22 cellular contexts compared by ENCODE assay signal in the genomic region with DNA sequence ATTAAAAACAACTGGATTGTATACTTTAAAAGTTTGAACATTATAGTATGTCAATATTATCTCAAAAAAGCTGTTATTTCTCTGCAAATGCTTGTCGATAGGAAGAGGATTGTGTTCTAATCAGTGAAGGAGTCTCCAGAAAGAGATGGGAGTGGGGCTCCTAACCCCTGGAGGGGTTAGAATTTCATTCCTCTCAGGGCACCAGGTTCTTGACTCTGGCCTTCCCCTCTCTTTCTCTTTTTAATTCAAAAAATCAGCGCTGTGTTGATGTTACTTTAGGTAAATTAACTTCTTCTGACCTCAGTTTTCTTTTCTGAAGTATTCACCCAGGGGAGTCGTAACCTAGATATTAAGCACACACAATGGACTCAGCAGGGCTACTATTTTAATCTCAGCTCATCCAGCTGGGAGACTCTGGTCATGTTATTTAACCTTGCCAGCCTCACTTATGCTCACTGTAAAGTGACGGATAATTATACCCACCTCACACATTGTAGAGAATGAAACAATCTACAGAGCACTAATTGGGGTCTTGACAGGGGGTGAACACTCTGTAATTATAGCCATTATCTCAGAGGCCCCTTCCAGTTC. TPM values are rescaled to one million over a fixed set of nuclear protein-coding genes. Genes with fewer than 3 reads are reported as not detected.
A peak's percentile ranks its signal among the peaks of the same experiment; 100 is the strongest.
DNase-seq lines count a peak whose midpoint lies in the region; ATAC-seq, FAIRE-seq and TF ChIP-seq lines count a peak whose summit lies in the region.
"Had no signal": no experiment of that assay in that cellular context is flagged by ENCODE, and none has a peak within 500 bp of the region (broad histone marks: within the 10 kb centered on the region; RNA-seq: fewer than 3 reads in every experiment).

No MANE protein-coding gene starts in this region.

- no peak for TF ChIP-seq CTCF in activated CD8-positive, alpha-beta T cell treated with anti-CD3 and anti-CD28 coated beads for 36 hours (IDR thresholded peaks at IDR 0.05)

- ATAC-seq in activated CD8-positive, alpha-beta T cell treated with anti-CD3 and anti-CD28 coated beads for 36 hours: no peak
- ATAC-seq: GM12878, PC-3, T-helper 17 cell had no signal

- peaks cover 30% of the 10 kb centered on the region for H3K27me3 Mint-ChIP-seq in activated CD8-positive, alpha-beta T cell treated with anti-CD3 and anti-CD28 coated beads for 36 hours

- intact Hi-C loops in activated CD8-positive, alpha-beta T cell treated with anti-CD3 and anti-CD28 coated beads for 36 hours (cut with micrococcal nuclease): no loop called here

- H3K27ac Mint-ChIP-seq in activated CD8-positive, alpha-beta T cell treated with anti-CD3 and anti-CD28 coated beads for 36 hours: no peak overlapping the region
- H3K27ac Mint-ChIP-seq: HFFc6, T-helper 17 cell had no signal

- H3K4me1 Mint-ChIP-seq in activated CD8-positive, alpha-beta T cell treated with anti-CD3 and anti-CD28 coated beads for 36 hours (ENCODE audit: low read depth): no peaks in the 10 kb centered on the region
- H3K4me1 Mint-ChIP-seq: T-helper 17 cell had no signal

- H3K9me3 Mint-ChIP-seq in activated CD8-positive, alpha-beta T cell treated with anti-CD3 and anti-CD28 coated beads for 36 hours: peaks cover 15% of the 10 kb centered on the region
- H3K9me3 Mint-ChIP-seq: HFFc6 had no signal

- CTCF ChIA-PET in activated CD8-positive, alpha-beta T cell treated with anti-CD3 and anti-CD28 coated beads for 36 hours (lab: Charles Lee): interaction anchor here (2.2 kb wide), 1 partner anchor 9 kb away, joined by 7 read pairs; no protein-coding TSS in a partner anchor

- FAIRE-seq in HTR-8/SVneo (lab: Jason Lieb, UNC): no peak
- FAIRE-seq: A204.1, GM12878 had no signal

- POLR2A ChIA-PET in activated CD8-positive, alpha-beta T cell treated with anti-CD3 and anti-CD28 coated beads for 36 hours (lab: Charles Lee): no interaction called here

- DNase-seq in NCI-H2107 treated with DMSO at 0.1 percent for 48 hours (lab: John Stamatoyannopoulos, UW; ENCODE audit: unreplicated experiment) (peak; percentile 44), NCI-H2107 (lab: John Stamatoyannopoulos, UW) (no peak), NCI-H146 treated with DMSO at 0.1 percent for 48 hours (lab: John Stamatoyannopoulos, UW; ENCODE audit: unreplicated experiment) (peak; percentile 58), NCI-H748 (lab: John Stamatoyannopoulos, UW; ENCODE audit: unreplicated experiment) (peak; percentile 88), HTR-8/SVneo (ENCODE audit: insufficient read length, low spot score) (no peak), cerebellar nuclear complex (lab: John Stamatoyannopoulos, UW) (no peak)
- DNase-seq in activated CD8-positive, alpha-beta T cell treated with anti-CD3 and anti-CD28 coated beads for 36 hours: no peak
- DNase-seq: C1 segment of cervical spinal cord, DMS 273 treated with DMSO at 0.1 percent for 48 hours, GDM1, GM23248, HFFc6, IMR-90, Karpas-422, MG63, NCI-H2171 treated with DMSO at 0.1 percent for 48 hours, NCI-H524 treated with DMSO at 0.1 percent for 48 hours, PC-3, SJCRH30, T-helper 17 cell had no signal

- no peaks in the 10 kb centered on the region for H3K36me3 Mint-ChIP-seq in activated CD8-positive, alpha-beta T cell treated with anti-CD3 and anti-CD28 coated beads for 36 hours (ENCODE audit: low read depth)

- no peak overlapping the region for H3K4me3 Mint-ChIP-seq in activated CD8-positive, alpha-beta T cell treated with anti-CD3 and anti-CD28 coated beads for 36 hours
- H3K4me3 Mint-ChIP-seq: HFFc6, T-helper 17 cell had no signal

RNA-seq across cellular contexts. Expression of a gene that starts 59.4 kb away (rescaled TPM):
- 10 to 100 TPM; 12.4 to 12.5 TPM for total RNA-seq in activated CD8-positive, alpha-beta T cell treated with anti-CD3 and anti-CD28 coated beads for 36 hours

Comparison
In these comparisons a context has a peak if more than half of its experiments do, and no peak if none do; other contexts are left out.
1. DNase-seq: peak in NCI-H2107 treated with DMSO at 0.1 percent for 48 hours (single experiment), NCI-H146 treated with DMSO at 0.1 percent for 48 hours (single experiment) and NCI-H748 (single experiment); none in NCI-H2107 (single experiment), HTR-8/SVneo (single experiment), cerebellar nuclear complex (0 of 2) and activated CD8-positive, alpha-beta T cell treated with anti-CD3 and anti-CD28 coated beads for 36 hours (single experiment).